ENCODE assay signal across 8 cellular contexts in the genomic region with DNA sequence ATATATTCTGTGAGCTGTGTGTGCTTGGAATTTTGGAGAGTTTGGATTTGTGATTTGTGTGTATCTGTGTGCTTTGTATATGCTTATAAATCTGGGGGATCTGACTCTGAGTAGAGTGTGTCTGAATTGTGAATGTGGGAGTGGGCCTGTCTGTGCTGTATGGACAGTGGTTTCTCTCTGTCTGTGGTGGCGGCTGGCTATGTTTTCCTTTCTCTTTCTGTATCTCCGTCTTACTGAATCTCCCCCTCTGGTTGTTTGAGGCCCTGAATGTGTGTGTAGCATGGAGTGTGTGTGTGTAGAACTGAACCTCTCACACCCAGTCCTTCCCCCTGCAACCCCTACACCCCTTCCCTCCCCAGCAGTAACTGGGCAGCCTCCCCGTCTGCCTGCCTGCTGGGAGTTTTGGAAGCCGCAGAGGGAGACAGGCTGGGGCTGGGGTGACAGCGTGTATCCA. TPM values are rescaled to one million over a fixed set of nuclear protein-coding genes. Genes with fewer than 3 reads are reported as not detected.
DNase-seq lines count a peak whose midpoint lies in the region; ATAC-seq and TF ChIP-seq lines count a peak whose summit lies in the region.

No MANE protein-coding gene starts in this region.

- peaks cover 50% of the 10 kb centered on the region for H3K27me3 Mint-ChIP-seq in activated naive CD8-positive, alpha-beta T cell treated with anti-CD3 and anti-CD28 coated beads, Interleukin-2, amount 10 ng/mL, durations not matched to agents 7 days and 5 days

- H3K9me3 ChIP-seq in right lobe of liver: no peaks in the 10 kb centered on the region

- WGBS in right lobe of liver (ENCODE audit: insufficient coverage, low coverage, low lambda C conversion rate, missing lambda C conversion rate): 8% methylated on average over 5 of the region's 5 CpGs
- 59% methylated on average over 5 of the region's 5 CpGs for WGBS in urinary bladder

- H3K36me3 ChIP-seq in right lobe of liver: no peaks in the 10 kb centered on the region
- no peaks in the 10 kb centered on the region for H3K36me3 ChIP-seq in urinary bladder (ENCODE audit: insufficient read depth)

- H3K4me3 Mint-ChIP-seq in activated naive CD8-positive, alpha-beta T cell treated with anti-CD3 and anti-CD28 coated beads, Interleukin-2, amount 10 ng/mL, durations not matched to agents 7 days and 5 days: peak overlapping the region; percentile 1

- H3K4me1 ChIP-seq in right lobe of liver: peaks cover 0 to 67% (median 37%) of the 10 kb centered on the region in 4 donors
- H3K4me1 ChIP-seq in urinary bladder (ENCODE audit: insufficient read depth): peaks cover 6% of the 10 kb centered on the region

- H3K27ac Mint-ChIP-seq in activated naive CD8-positive, alpha-beta T cell treated with anti-CD3 and anti-CD28 coated beads, Interleukin-2, amount 10 ng/mL, durations not matched to agents 7 days and 5 days: peak overlapping the region; percentile 18

- no peaks in the 10 kb centered on the region for H3K27me3 ChIP-seq in right lobe of liver

- in situ Hi-C loops in GM13976 (cut with MboI; ENCODE audit: low sequenced_read_pairs, unreplicated experiment): no loop called here

- H3K4me1 Mint-ChIP-seq in activated naive CD8-positive, alpha-beta T cell treated with anti-CD3 and anti-CD28 coated beads, Interleukin-2, amount 10 ng/mL, durations not matched to agents 7 days and 5 days: peaks cover 36% of the 10 kb centered on the region

- DNase-seq in GM13976 (ENCODE audit: low spot score): peak; percentile 73
- no peak for DNase-seq in activated naive CD8-positive, alpha-beta T cell treated with anti-CD3 and anti-CD28 coated beads, Interleukin-2, amount 10 ng/mL, durations not matched to agents 7 days and 5 days
- peak in 1 of 3 donors; percentile 10 for DNase-seq in right lobe of liver
- DNase-seq in epidermal melanocyte (ENCODE audit: insufficient read length, low spot score): no peak
- no peak for DNase-seq in NCI-H524 treated with DMSO at 0.1 percent for 48 hours (lab: John Stamatoyannopoulos, UW)

- TF ChIP-seq CTCF in GM13976 (IDR thresholded peaks at IDR 0.05; ENCODE audit: borderline replicate concordance, control extremely low read depth, extremely low read depth, insufficient read depth, missing control alignments) (no peak), right lobe of liver (IDR thresholded peaks at IDR 0.05) (no peak)

- H3K9me3 Mint-ChIP-seq in activated naive CD8-positive, alpha-beta T cell treated with anti-CD3 and anti-CD28 coated beads, Interleukin-2, amount 10 ng/mL, durations not matched to agents 7 days and 5 days: no peaks in the 10 kb centered on the region

- no peaks in the 10 kb centered on the region for H3K36me3 Mint-ChIP-seq in activated naive CD8-positive, alpha-beta T cell treated with anti-CD3 and anti-CD28 coated beads, Interleukin-2, amount 10 ng/mL, durations not matched to agents 7 days and 5 days

- H3K4me3 ChIP-seq in right lobe of liver (no peak overlapping the region), urinary bladder (ENCODE audit: low read depth, low read length) (no peak overlapping the region)

- no peak for TF ChIP-seq POLR2A in right lobe of liver (IDR thresholded peaks at IDR 0.05)

- H3K27ac ChIP-seq in right lobe of liver (peak overlapping the region; percentile 20 to 81 (median 43)), urinary bladder (ENCODE audit: low read depth) (peak overlapping the region; percentile 39)

- ATAC-seq in HG02763 (IDR thresholded peaks at IDR 0.05; ENCODE audit: unreplicated experiment): peak; percentile 37
- no peak for ATAC-seq in activated naive CD8-positive, alpha-beta T cell treated with anti-CD3 and anti-CD28 coated beads, Interleukin-2, amount 10 ng/mL, durations not matched to agents 7 days and 5 days (ENCODE audit: low read depth)
- no peak for ATAC-seq in right lobe of liver
- ATAC-seq in HG03039 (IDR thresholded peaks at IDR 0.05; ENCODE audit: unreplicated experiment): no peak

- POLR2A ChIA-PET in activated naive CD8-positive, alpha-beta T cell treated with anti-CD3 and anti-CD28 coated beads, Interleukin-2, amount 10 ng/mL, durations not matched to agents 7 days and 5 days (lab: Charles Lee): no interaction called here

- intact Hi-C loops in right lobe of liver (cut with DNase I): no loop called here

RNA-seq across cellular contexts. Expression of a gene that starts 4.7 kb away (rescaled TPM):
- 1 to 10 TPM; 3.5 to 4.6 TPM for total RNA-seq in activated naive CD8-positive, alpha-beta T cell treated with anti-CD3 and anti-CD28 coated beads, Interleukin-2, amount 10 ng/mL, durations not matched to agents 7 days and 5 days
- total RNA-seq in right lobe of liver: 10 to 100 TPM; 44.5 to 84.9 (median 66.4) TPM
- total RNA-seq in urinary bladder: 28.0 TPM
- polyA plus RNA-seq in urinary bladder: 28.2 TPM
